Comparison of ENCODE assay signal across 20 cellular contexts in genomic region chr5:132408456-132408855, GRCh38. TPM values are rescaled to one million over a fixed set of nuclear protein-coding genes. Genes with fewer than 3 reads are reported as not detected.
DNase-seq lines count a peak whose midpoint lies in the region; ATAC-seq and TF ChIP-seq lines count a peak whose summit lies in the region.
"Had no signal": no experiment of that assay in that cellular context is flagged by ENCODE, and none has a peak within 500 bp of the region (broad histone marks: within the 10 kb centered on the region; RNA-seq: fewer than 3 reads in every experiment).

No MANE protein-coding gene starts in this region.

- H3K27ac ChIP-seq in testis = peak overlapping the region; percentile 26 to 99
- H3K27ac ChIP-seq: 22Rv1, foreskin keratinocyte had no signal

- TF ChIP-seq CTCF in mesothelial cell of epicardium (IDR thresholded peaks at IDR 0.05; ENCODE audit: unreplicated experiment) (no peak), testis (IDR thresholded peaks at IDR 0.05) (no peak)

- no peak for ATAC-seq in T-helper 17 cell
- ATAC-seq: foreskin keratinocyte, GM23338 had no signal

- WGBS in testis, 2 donors = 70 to 78% methylated on average over 6 of the region's 6 CpGs

- intact Hi-C loops in testis (cut with DNase I; ENCODE audit: low total_unique reads) = no loop called here

- peak overlapping the region; percentile 17 for H3K4me3 Mint-ChIP-seq in T-helper 2 cell treated with Interferon-gamma antibody and Interleukin-4, amounts not matched to agents 5 μg/mL and 100 μg/mL, for 36 hours
- H3K4me3 Mint-ChIP-seq in T-helper 17 cell (peak overlapping the region; percentile 28), mesothelial cell of epicardium (no peak overlapping the region)

- peaks cover 45% of the 10 kb centered on the region for H3K36me3 Mint-ChIP-seq in T-helper 2 cell treated with Interferon-gamma antibody and Interleukin-4, amounts not matched to agents 5 μg/mL and 100 μg/mL, for 36 hours (ENCODE audit: low read depth)
- peaks cover 3% of the 10 kb centered on the region for H3K36me3 Mint-ChIP-seq in T-helper 17 cell (ENCODE audit: low read depth)
- peaks cover 2% of the 10 kb centered on the region for H3K36me3 Mint-ChIP-seq in mesothelial cell of epicardium

- H3K9me3 ChIP-seq in T-helper 17 cell (ENCODE audit: control insufficient read depth, low read length, poor library complexity, severe bottlenecking) (no peaks in the 10 kb centered on the region), testis (no peaks in the 10 kb centered on the region)

- no peak for TF ChIP-seq POLR2A in testis (IDR thresholded peaks at IDR 0.05)

- H3K4me3 ChIP-seq in testis = no peak overlapping the region
- H3K4me3 ChIP-seq: GM23338, skin epidermis had no signal

- H3K4me1 Mint-ChIP-seq in T-helper 2 cell treated with Interferon-gamma antibody and Interleukin-4, amounts not matched to agents 5 μg/mL and 100 μg/mL, for 36 hours (ENCODE audit: low read depth) = peaks cover 30% of the 10 kb centered on the region
- peaks cover 57% of the 10 kb centered on the region for H3K4me1 Mint-ChIP-seq in T-helper 17 cell
- peaks cover 39% of the 10 kb centered on the region for H3K4me1 Mint-ChIP-seq in mesothelial cell of epicardium

- peaks cover 25% of the 10 kb centered on the region for H3K4me1 ChIP-seq in testis

- peaks cover 16% of the 10 kb centered on the region for H3K9me3 Mint-ChIP-seq in T-helper 2 cell treated with Interferon-gamma antibody and Interleukin-4, amounts not matched to agents 5 μg/mL and 100 μg/mL, for 36 hours
- peaks cover 12% of the 10 kb centered on the region for H3K9me3 Mint-ChIP-seq in mesothelial cell of epicardium

- H3K27me3 Mint-ChIP-seq in T-helper 2 cell treated with Interferon-gamma antibody and Interleukin-4, amounts not matched to agents 5 μg/mL and 100 μg/mL, for 36 hours (ENCODE audit: low read depth) = peaks cover 9% of the 10 kb centered on the region
- H3K27me3 Mint-ChIP-seq in T-helper 17 cell (no peaks in the 10 kb centered on the region), mesothelial cell of epicardium (ENCODE audit: low read depth) (no peaks in the 10 kb centered on the region)

- no peaks in the 10 kb centered on the region for H3K36me3 ChIP-seq in testis (ENCODE audit: low read depth, missing control alignments)

- no peak overlapping the region for H3K27ac Mint-ChIP-seq in T-helper 2 cell treated with Interferon-gamma antibody and Interleukin-4, amounts not matched to agents 5 μg/mL and 100 μg/mL, for 36 hours
- H3K27ac Mint-ChIP-seq in T-helper 17 cell (peak overlapping the region; percentile 99), mesothelial cell of epicardium (peak overlapping the region; percentile 61)
- H3K27ac Mint-ChIP-seq: GM23338 had no signal

- no peaks in the 10 kb centered on the region for H3K27me3 ChIP-seq in testis
- H3K27me3 ChIP-seq: foreskin keratinocyte had no signal

- no peak for DNase-seq in T-helper 2 cell treated with Interferon-gamma antibody and Interleukin-4, amounts not matched to agents 5 μg/mL and 100 μg/mL, for 36 hours (ENCODE audit: low spot score)
- no peak for DNase-seq in T-helper 2 cell
- no peak for DNase-seq in T-helper 17 cell
- no peak for DNase-seq in mesothelial cell of epicardium (ENCODE audit: low spot score in 2 of 2, unreplicated experiment in 2 of 2)
- DNase-seq in testis = no peak
- no peak for DNase-seq in NOMO-1 (lab: John Stamatoyannopoulos, UW; ENCODE audit: unreplicated experiment in 2 of 2)
- no peak for DNase-seq in NCI-H446 (lab: John Stamatoyannopoulos, UW)
- no peak for DNase-seq in stimulated activated CD4-positive, alpha-beta T cell treated with anti-CD3 and anti-CD28 coated beads, Interleukin-2, amount 100 ng/mL, for 48 hours
- DNase-seq: activated CD4-positive, alpha-beta T cell treated with anti-CD3 and anti-CD28 coated beads, Interleukin-2, amount 50 U/mL, for 4 hours; activated naive CD4-positive, alpha-beta T cell; Calu3; foreskin keratinocyte; mesendoderm; NCI-H1105 treated with DMSO at 0.1 percent for 48 hours; NCI-H2171 treated with DMSO at 0.1 percent for 48 hours; SHP77; T-helper 9 cell had no signal

RNA-seq across cellular contexts. Expression of gene SLC22A5, which starts 38.9 kb away (rescaled TPM):
- total RNA-seq in T-helper 17 cell = 1 to 10 TPM; 3.4 to 3.7 TPM
- 27.7 to 31.1 TPM (median 30.8 TPM) in 3 replicates for total RNA-seq in mesothelial cell of epicardium
- 10 to 100 TPM in 1 of 2 donors, 1 to 10 TPM in 1; 9.5 to 11.8 TPM for total RNA-seq in testis
- polyA plus RNA-seq in testis (ENCODE audit: insufficient read depth, low read depth, low replicate concordance) = 11.9 TPM
